In genomic region chr10:122154034-122154732, GRCh38 we compare ENCODE assay signal across 13 cellular contexts.
A peak's percentile ranks its signal among the peaks of the same experiment; 100 is the strongest.
DNase-seq lines count a peak whose midpoint lies in the region; ATAC-seq and TF ChIP-seq lines count a peak whose summit lies in the region.
"Had no signal": no experiment of that assay in that cellular context is flagged by ENCODE, and none has a peak within 500 bp of the region (broad histone marks: within the 10 kb centered on the region; RNA-seq: fewer than 3 reads in every experiment).

No MANE protein-coding gene starts in this region.

- no peak for TF ChIP-seq CTCF in GM23338 (conservative IDR thresholded peaks at IDR 0.05; ENCODE audit: low read depth in 2 of 2)
- TF ChIP-seq CTCF in brain (conservative IDR thresholded peaks at IDR 0.05), result no peak
- TF ChIP-seq CTCF in stomach (IDR thresholded peaks at IDR 0.05), result no peak

- H4K91ac ChIP-seq in mesenchymal stem cell (ENCODE audit: low read length), result no peak overlapping the region

- H3K23ac ChIP-seq in mesenchymal stem cell (ENCODE audit: low read length in 2 of 2), result no peak overlapping the region

- peak overlapping the region; percentile 74 for H3K27ac Mint-ChIP-seq in GM23338
- peak overlapping the region; percentile 58 to 91 (median 82) for H3K27ac Mint-ChIP-seq in brain
- no peak overlapping the region for H3K27ac Mint-ChIP-seq in activated CD4-positive, alpha-beta T cell treated with anti-CD3 and anti-CD28 coated beads, Interleukin-2, amount 10 ng/mL, durations not matched to agents 24 days and 14 days
- H3K27ac Mint-ChIP-seq: activated naive CD8-positive, alpha-beta T cell treated with anti-CD3 and anti-CD28 coated beads, Interleukin-2, amount 10 ng/mL, durations not matched to agents 7 days and 5 days; CD4-positive, CD25-positive, alpha-beta regulatory T cell had no signal

- H3K9me2 ChIP-seq in GM23338 (ENCODE audit: insufficient read depth), result no peaks in the 10 kb centered on the region

- no peak for DNase-seq in GM23338 (ENCODE audit: low spot score)
- no peak for DNase-seq in mesenchymal stem cell
- DNase-seq in stomach, result no peak
- DNase-seq in COLO829 (ENCODE audit: low spot score), result no peak
- no peak for DNase-seq in A172 (ENCODE audit: low spot score)
- no peak for DNase-seq in activated CD4-positive, alpha-beta T cell treated with anti-CD3 and anti-CD28 coated beads, Interleukin-2, amount 10 ng/mL, durations not matched to agents 24 days and 14 days
- DNase-seq in Ammon's horn (ENCODE audit: low spot score), result no peak
- DNase-seq: activated naive CD8-positive, alpha-beta T cell treated with anti-CD3 and anti-CD28 coated beads, Interleukin-2, amount 10 ng/mL, durations not matched to agents 7 days and 5 days; CD4-positive, CD25-positive, alpha-beta regulatory T cell; NCI-H774; SIG-M5 had no signal

- no peak overlapping the region for H3K18ac ChIP-seq in mesenchymal stem cell (ENCODE audit: low read depth in 1 of 2, low read length in 2 of 2)

- peaks cover 5% of the 10 kb centered on the region for H3K4me1 ChIP-seq in GM23338 (ENCODE audit: insufficient read depth)
- H3K4me1 ChIP-seq in mesenchymal stem cell (ENCODE audit: control insufficient read depth, insufficient read depth, low read depth, low read length), result peaks cover 10% of the 10 kb centered on the region
- peaks cover 11 to 51% (median 25%) of the 10 kb centered on the region in 4 donors for H3K4me1 ChIP-seq in stomach

- no peak overlapping the region for H3K4ac ChIP-seq in mesenchymal stem cell (ENCODE audit: low read depth in 1 of 2, low read length in 2 of 2)

- intact Hi-C loops in stomach (cut with DNase I; ENCODE audit: low total_unique reads), result no loop called here
- intact Hi-C loops in activated CD4-positive, alpha-beta T cell treated with anti-CD3 and anti-CD28 coated beads, Interleukin-2, amount 10 ng/mL, durations not matched to agents 24 days and 14 days (cut with micrococcal nuclease), result no loop called here

- H4K20me1 ChIP-seq in GM23338 (replicated peaks; ENCODE audit: insufficient read depth), result no peaks in the 10 kb centered on the region

- H3F3A ChIP-seq in GM23338 (replicated peaks; ENCODE audit: low read depth), result no peaks in the 10 kb centered on the region

- H2BK12ac ChIP-seq in mesenchymal stem cell (ENCODE audit: low read length in 2 of 2), result no peak overlapping the region

- no peaks in the 10 kb centered on the region for H3K79me2 ChIP-seq in GM23338 (replicated peaks; ENCODE audit: insufficient read depth)

- H3K27me3 ChIP-seq in GM23338 (ENCODE audit: insufficient read depth), result no peaks in the 10 kb centered on the region
- no peaks in the 10 kb centered on the region for H3K27me3 ChIP-seq in mesenchymal stem cell (ENCODE audit: control insufficient read depth in 1 of 2, insufficient read depth in 1 of 2, low read length in 2 of 2)
- H3K27me3 ChIP-seq in stomach, result no peaks in the 10 kb centered on the region

- peaks cover 12% of the 10 kb centered on the region for H3K27me3 Mint-ChIP-seq in GM23338 (ENCODE audit: insufficient read depth, low read depth, poor library complexity)
- no peaks in the 10 kb centered on the region for H3K27me3 Mint-ChIP-seq in brain
- peaks cover 2% of the 10 kb centered on the region for H3K27me3 Mint-ChIP-seq in activated CD4-positive, alpha-beta T cell treated with anti-CD3 and anti-CD28 coated beads, Interleukin-2, amount 10 ng/mL, durations not matched to agents 24 days and 14 days

- H3K9me3 ChIP-seq in mesenchymal stem cell (ENCODE audit: control insufficient read depth, low read length) (no peaks in the 10 kb centered on the region), stomach (no peaks in the 10 kb centered on the region)

- H3K36me3 Mint-ChIP-seq in GM23338 (ENCODE audit: low read depth) (no peaks in the 10 kb centered on the region; the same call in 2 of the 3 replicates), brain (no peaks in the 10 kb centered on the region)
- H3K36me3 Mint-ChIP-seq in activated CD4-positive, alpha-beta T cell treated with anti-CD3 and anti-CD28 coated beads, Interleukin-2, amount 10 ng/mL, durations not matched to agents 24 days and 14 days (ENCODE audit: low read depth), result no peaks in the 10 kb centered on the region
- H3K36me3 Mint-ChIP-seq: activated naive CD8-positive, alpha-beta T cell treated with anti-CD3 and anti-CD28 coated beads, Interleukin-2, amount 10 ng/mL, durations not matched to agents 7 days and 5 days; CD4-positive, CD25-positive, alpha-beta regulatory T cell had no signal

- peak overlapping the region; percentile 64; the same call in 1 of the 2 replicates for H3K27ac ChIP-seq in GM23338 (ENCODE audit: low read depth)
- H3K27ac ChIP-seq in mesenchymal stem cell (ENCODE audit: low read length, poor library complexity, severe bottlenecking), result no peak overlapping the region
- peak overlapping the region in 4 of 5 donors; percentile 13 to 88 (median 64) for H3K27ac ChIP-seq in stomach

- no peak overlapping the region for H2AK5ac ChIP-seq in mesenchymal stem cell (ENCODE audit: low read length, severe bottlenecking)

- no peak for TF ChIP-seq EP300 in stomach (IDR thresholded peaks at IDR 0.05)

- peaks cover 51% of the 10 kb centered on the region for H3K79me1 ChIP-seq in mesenchymal stem cell (replicated peaks; ENCODE audit: low read length, poor library complexity, severe bottlenecking)

- WGBS in mesenchymal stem cell, result 82% methylated on average over 10 of the region's 11 CpGs
- WGBS in stomach, 5 donors, result 53 to 64% (median 59%) methylated on average over 11 of the region's 11 CpGs

- H3K4me3 Mint-ChIP-seq in GM23338, result no peak overlapping the region; the same call in 2 of the 3 replicates
- peak overlapping the region in 3 of 5 experiments; percentile 32 to 59 (median 53) for H3K4me3 Mint-ChIP-seq in brain
- H3K4me3 Mint-ChIP-seq in activated CD4-positive, alpha-beta T cell treated with anti-CD3 and anti-CD28 coated beads, Interleukin-2, amount 10 ng/mL, durations not matched to agents 24 days and 14 days, result no peak overlapping the region
- H3K4me3 Mint-ChIP-seq: activated naive CD8-positive, alpha-beta T cell treated with anti-CD3 and anti-CD28 coated beads, Interleukin-2, amount 10 ng/mL, durations not matched to agents 7 days and 5 days; CD4-positive, CD25-positive, alpha-beta regulatory T cell had no signal

- no peak overlapping the region for H2BK5ac ChIP-seq in mesenchymal stem cell (ENCODE audit: low read depth, low read length, poor library complexity, severe bottlenecking)

- H3K9ac ChIP-seq in mesenchymal stem cell (ENCODE audit: low read length), result peak overlapping the region; percentile 74

- no peak overlapping the region for H3K14ac ChIP-seq in mesenchymal stem cell (ENCODE audit: low read length in 2 of 2)

- H3K9me3 Mint-ChIP-seq in GM23338 (no peaks in the 10 kb centered on the region), brain (peaks cover 0 to 3% (median 0%) of the 10 kb centered on the region in 5 experiments)
- no peaks in the 10 kb centered on the region for H3K9me3 Mint-ChIP-seq in activated CD4-positive, alpha-beta T cell treated with anti-CD3 and anti-CD28 coated beads, Interleukin-2, amount 10 ng/mL, durations not matched to agents 24 days and 14 days
- H3K9me3 Mint-ChIP-seq: activated naive CD8-positive, alpha-beta T cell treated with anti-CD3 and anti-CD28 coated beads, Interleukin-2, amount 10 ng/mL, durations not matched to agents 7 days and 5 days; CD4-positive, CD25-positive, alpha-beta regulatory T cell had no signal

- no peaks in the 10 kb centered on the region for H3K36me3 ChIP-seq in GM23338 (ENCODE audit: insufficient read depth)
- peaks cover 0 to 14% of the 10 kb centered on the region in 2 experiments for H3K36me3 ChIP-seq in mesenchymal stem cell (ENCODE audit: control insufficient read depth in 1 of 2, insufficient read depth in 2 of 2, low read depth in 1 of 2, low read length in 2 of 2)
- peaks cover 0 to 12% (median under 1%) of the 10 kb centered on the region in 4 donors for H3K36me3 ChIP-seq in stomach

- H3K4me2 ChIP-seq in GM23338 (0 out of 2 replicates have a peak overlapping the region, but pooled peaks have one; percentile 8), mesenchymal stem cell (ENCODE audit: low read length, poor library complexity, severe bottlenecking) (no peak overlapping the region)

- H2BK15ac ChIP-seq in mesenchymal stem cell (ENCODE audit: low read depth, poor library complexity, severe bottlenecking), result no peak overlapping the region

- peak overlapping the region; percentile 1 for H4K8ac ChIP-seq in mesenchymal stem cell (ENCODE audit: low read length)

- no peak overlapping the region for H2BK120ac ChIP-seq in mesenchymal stem cell (ENCODE audit: low read depth, low read length)

- ATAC-seq in GM23338, result peak; percentile 7; the same call in 1 of the 3 replicates
- ATAC-seq: HCT116 had no signal

- TF ChIP-seq POLR2A in stomach (IDR thresholded peaks at IDR 0.05), result no peak

- H2AFZ ChIP-seq in GM23338, result no peak overlapping the region
- no peak overlapping the region for H2AFZ ChIP-seq in mesenchymal stem cell (ENCODE audit: low read depth, low read length)

- H3K4me3 ChIP-seq in GM23338 (no peak overlapping the region), mesenchymal stem cell (ENCODE audit: insufficient read depth in 1 of 2, low read depth in 1 of 2, low read length in 2 of 2) (peak overlapping the region in 1 of 2 experiments; percentile 60), stomach (no peak overlapping the region)

- H3K4me1 Mint-ChIP-seq in GM23338 (peaks cover 53% of the 10 kb centered on the region), brain (peaks cover 93% of the 10 kb centered on the region)
- H3K4me1 Mint-ChIP-seq in activated CD4-positive, alpha-beta T cell treated with anti-CD3 and anti-CD28 coated beads, Interleukin-2, amount 10 ng/mL, durations not matched to agents 24 days and 14 days, result no peaks in the 10 kb centered on the region
- H3K4me1 Mint-ChIP-seq: activated naive CD8-positive, alpha-beta T cell treated with anti-CD3 and anti-CD28 coated beads, Interleukin-2, amount 10 ng/mL, durations not matched to agents 7 days and 5 days; CD4-positive, CD25-positive, alpha-beta regulatory T cell had no signal

TF ChIP-seq in GM23338, 12 proteins besides CTCF, POLR2A, EP300 and RAD21 (continues in another document):
- TF ChIP-seq EZH2 (IDR thresholded peaks at IDR 0.05; ENCODE audit: low read depth, unreplicated experiment) (no peak), POLR2AphosphoS5 (IDR thresholded peaks at IDR 0.05; ENCODE audit: low read depth) (no peak), ZNF331 (CRISPR knock-in tag; IDR thresholded peaks at IDR 0.05; ENCODE audit: low read depth) (no peak)

Comparison
In these comparisons a context has a peak if more than half of its experiments do, and no peak if none do; other contexts are left out.
1. H3K4me3 Mint-ChIP-seq: peak in brain (3 of 5); none in GM23338 (single experiment) and activated CD4-positive, alpha-beta T cell treated with anti-CD3 and anti-CD28 coated beads, Interleukin-2, amount 10 ng/mL, durations not matched to agents 24 days and 14 days (single experiment).